Comparison of ENCODE assay signal across 1 cellular context in genomic region chr10:6052247-6053221, GRCh38.
A peak's percentile ranks its signal among the peaks of the same experiment; 100 is the strongest.
TF ChIP-seq lines count a peak whose summit lies in the region.

No MANE protein-coding gene starts in this region.

TF ChIP-seq in GM12878, 131 proteins besides CTCF, POLR2A, EP300 and RAD21 (continued from another document and continues in another):
- TF ChIP-seq E2F8 (IDR thresholded peaks at IDR 0.05; ENCODE audit: low read depth, partially characterized antibody) (peak; percentile 58), FOXK2 (IDR thresholded peaks at IDR 0.05) (no peak), HCFC1 (IDR thresholded peaks at IDR 0.05; ENCODE audit: low read length) (no peak), ZBTB4 (CRISPR knock-in tag; IDR thresholded peaks at IDR 0.05) (no peak), ZBTB40 (IDR thresholded peaks at IDR 0.05; ENCODE audit: borderline replicate concordance) (peak; percentile 31; the same call in 1 of the 2 replicates), JUND (IDR thresholded peaks at IDR 0.05; ENCODE audit: low read depth, low read length) (peak; percentile 55; the same call in 1 of the 2 replicates), PML (IDR thresholded peaks at IDR 0.05; ENCODE audit: low read length) (0 out of 2 replicates have a peak, but pooled peaks have one; percentile 63), ZNF217 (IDR thresholded peaks at IDR 0.05) (peak; percentile 86), CBX5 (IDR thresholded peaks at IDR 0.05; ENCODE audit: low read depth) (no peak), CBFB (IDR thresholded peaks at IDR 0.05; ENCODE audit: low read depth) (peak; percentile 90), PBX3 (IDR thresholded peaks at IDR 0.05; ENCODE audit: insufficient replicate concordance, low read depth, low read length) (no peak), ZNF24 (IDR thresholded peaks at IDR 0.05) (peak; percentile 98), PKNOX1 (IDR thresholded peaks at IDR 0.05) (peak; percentile 35; the same call in 1 of the 2 replicates), CHD4 (IDR thresholded peaks at IDR 0.05) (peak; percentile 55; the same call in 1 of the 2 replicates), SMAD1 (IDR thresholded peaks at IDR 0.05; ENCODE audit: low read depth, partially characterized antibody) (no peak), EED (IDR thresholded peaks at IDR 0.05; ENCODE audit: low read depth) (peak; percentile 95), PAX8 (IDR thresholded peaks at IDR 0.05) (no peak), NBN (IDR thresholded peaks at IDR 0.05) (peak; percentile 93; the same call in 1 of the 2 replicates), ZNF687 (IDR thresholded peaks at IDR 0.05) (no peak), CUX1 (IDR thresholded peaks at IDR 0.05; ENCODE audit: insufficient replicate concordance, low read depth, low read length) (peak; percentile 53), IRF4 (IDR thresholded peaks at IDR 0.05; ENCODE audit: low read depth, low read length) (peak; percentile 50; the same call in 1 of the 2 replicates), EZH2 (IDR thresholded peaks at IDR 0.05; ENCODE audit: borderline replicate concordance, control insufficient read depth, low read depth, low read length) (no peak), YY1 (IDR thresholded peaks at IDR 0.05; ENCODE audit: low read depth, low read length) (no peak), SP1 (IDR thresholded peaks at IDR 0.05; ENCODE audit: low read depth, low read length) (no peak), DPF2 (IDR thresholded peaks at IDR 0.05) (peak; percentile 95), SUZ12 (IDR thresholded peaks at IDR 0.05; ENCODE audit: unreplicated experiment) (no peak), SIN3A (IDR thresholded peaks at IDR 0.05; ENCODE audit: low read depth, low read length) (no peak), KDM1A (IDR thresholded peaks at IDR 0.05; ENCODE audit: borderline replicate concordance) (no peak)
